In genomic region chr15:66905185-66905584, GRCh38 we compare ENCODE assay signal across 24 cellular contexts.
"Had no signal": no experiment of that assay in that cellular context is flagged by ENCODE, and none has a peak within 500 bp of the region (broad histone marks: within the 10 kb centered on the region; RNA-seq: fewer than 3 reads in every experiment).

No MANE protein-coding gene starts in this region.

- H3K4me1 ChIP-seq: parathyroid adenoma, psoas muscle, right lobe of liver had no signal

- H3K9me3 ChIP-seq: ovary, psoas muscle, right lobe of liver, sigmoid colon, stomach, thoracic aorta, thyroid gland, tibial nerve, upper lobe of left lung, vagina had no signal

- H3K36me3 ChIP-seq: neural progenitor cell, ovary, right lobe of liver, sigmoid colon, stomach, thoracic aorta, thyroid gland, tibial nerve, upper lobe of left lung, vagina had no signal

- H3K4me2 ChIP-seq: neural progenitor cell had no signal

- H3K27ac ChIP-seq: neural progenitor cell, ovary, parathyroid adenoma, psoas muscle, right lobe of liver, sigmoid colon, stomach, thoracic aorta, thyroid gland, tibial nerve, upper lobe of left lung, vagina had no signal

- H3K4me3 ChIP-seq: neural progenitor cell, ovary, psoas muscle, right lobe of liver, sigmoid colon, stomach, thoracic aorta, thyroid gland, tibial nerve, upper lobe of left lung, vagina had no signal

- H3K9ac ChIP-seq: neural progenitor cell, parathyroid adenoma had no signal

- ATAC-seq: psoas muscle; right cardiac atrium; right lobe of liver; stimulated activated effector memory CD8-positive, alpha-beta T cell treated with anti-CD3 and anti-CD28 coated beads, Interleukin-12 subunit alpha, Interleukin-12 subunit beta, amount 100 ng/mL, for 72 hours; stimulated activated naive B cell treated with anti-CD40 and anti-IgM and Interleukin-4, amounts not matched to agents 10 μg/mL and 1 μg/mL and 100 μg/mL, for 72 hours had no signal

- H2AFZ ChIP-seq: neural progenitor cell, parathyroid adenoma had no signal

- H3K79me2 ChIP-seq: parathyroid adenoma had no signal

- H3K27me3 ChIP-seq: neural progenitor cell, ovary, right lobe of liver, sigmoid colon, stomach, thyroid gland, tibial nerve, upper lobe of left lung, vagina had no signal

- DNase-seq: occipital lobe; ovary; posterior cingulate gyrus; psoas muscle; right cardiac atrium; small intestine; stimulated activated CD4-positive, alpha-beta T cell treated with anti-CD3 and anti-CD28 coated beads, Interleukin-15, amount 100 ng/mL, for 24 hours; stimulated activated CD4-positive, alpha-beta T cell treated with anti-CD3 and anti-CD28 coated beads, Interleukin-2, amount 100 ng/mL, for 24 hours; stimulated activated CD4-positive, alpha-beta T cell treated with anti-CD3 and anti-CD28 coated beads, Interleukin-2, amount 100 ng/mL, for 48 hours; stimulated activated CD4-positive, alpha-beta T cell treated with anti-CD3 and anti-CD28 coated beads, Interleukin-4, amount 100 ng/mL, for 24 hours; stimulated activated naive B cell treated with anti-CD40 and anti-IgM and Interleukin-4, amounts not matched to agents 10 μg/mL and 1 μg/mL and 100 μg/mL, for 72 hours; stimulated activated naive CD4-positive, alpha-beta T cell treated with Interleukin-2 at 50 U/mL for 16 hours; stomach; thyroid gland; trophoblast cell; upper lobe of left lung had no signal
